Comparison of ENCODE assay signal across 19 cellular contexts in genomic region chr3:37216597-37217097, GRCh38.
"Had no signal": no experiment of that assay in that cellular context is flagged by ENCODE, and none has a peak within 500 bp of the region (broad histone marks: within the 10 kb centered on the region; RNA-seq: fewer than 3 reads in every experiment).

No MANE protein-coding gene starts in this region.

- H3K36me3 ChIP-seq: esophagus muscularis mucosa, SJSA1, suprapubic skin had no signal

- H3K27ac Mint-ChIP-seq: activated T-cell treated with anti-CD3 and anti-CD28 coated beads, Interleukin-2, amount 50 U/mL, for 72 hours; nephron; progenitor cell of endocrine pancreas; stimulated activated naive B cell treated with anti-CD40 and anti-IgM and Interleukin-4, amounts not matched to agents 10 μg/mL and 1 μg/mL and 100 μg/mL, for 72 hours; type B pancreatic cell had no signal

- H3K9me3 ChIP-seq: SJSA1, suprapubic skin had no signal

- DNase-seq: activated CD4-positive, alpha-beta T cell treated with anti-CD3 and anti-CD28 coated beads for 4 hours; activated naive CD4-positive, alpha-beta T cell; activated T-cell treated with anti-CD3 and anti-CD28 coated beads, Interleukin-2, amount 50 U/mL, for 72 hours; anterior cingulate cortex; glutamatergic neuron; mammary epithelial cell; occipital lobe; stimulated activated CD4-positive, alpha-beta T cell treated with anti-CD3 and anti-CD28 coated beads, Interleukin-1b, Interleukin-23, amount 100 ng/mL, for 48 hours; stimulated activated naive B cell treated with anti-CD40 and anti-IgM and Interleukin-4, amounts not matched to agents 10 μg/mL and 1 μg/mL and 100 μg/mL, for 72 hours; SW 1271; T1000 had no signal

- H3K27me3 Mint-ChIP-seq: progenitor cell of endocrine pancreas; stimulated activated naive B cell treated with anti-CD40 and anti-IgM and Interleukin-4, amounts not matched to agents 10 μg/mL and 1 μg/mL and 100 μg/mL, for 72 hours; type B pancreatic cell had no signal

- H3K36me3 Mint-ChIP-seq: stimulated activated naive B cell treated with anti-CD40 and anti-IgM and Interleukin-4, amounts not matched to agents 10 μg/mL and 1 μg/mL and 100 μg/mL, for 72 hours; type B pancreatic cell had no signal

- H3K4me1 Mint-ChIP-seq: stimulated activated naive B cell treated with anti-CD40 and anti-IgM and Interleukin-4, amounts not matched to agents 10 μg/mL and 1 μg/mL and 100 μg/mL, for 72 hours had no signal

- H3K4me3 ChIP-seq: esophagus muscularis mucosa, SJSA1, smooth muscle cell, suprapubic skin had no signal

- H3K27ac ChIP-seq: esophagus muscularis mucosa, SJSA1, suprapubic skin had no signal

- H3K27me3 ChIP-seq: esophagus muscularis mucosa, SJSA1, suprapubic skin had no signal

- H3K9me3 Mint-ChIP-seq: activated T-cell treated with anti-CD3 and anti-CD28 coated beads, Interleukin-2, amount 50 U/mL, for 72 hours; nephron; stimulated activated naive B cell treated with anti-CD40 and anti-IgM and Interleukin-4, amounts not matched to agents 10 μg/mL and 1 μg/mL and 100 μg/mL, for 72 hours; type B pancreatic cell had no signal

- H3K4me3 Mint-ChIP-seq: activated T-cell treated with anti-CD3 and anti-CD28 coated beads, Interleukin-2, amount 50 U/mL, for 72 hours; nephron; stimulated activated naive B cell treated with anti-CD40 and anti-IgM and Interleukin-4, amounts not matched to agents 10 μg/mL and 1 μg/mL and 100 μg/mL, for 72 hours; type B pancreatic cell had no signal

- ATAC-seq: right cardiac atrium; stimulated activated naive B cell treated with anti-CD40 and anti-IgM and Interleukin-4, amounts not matched to agents 10 μg/mL and 1 μg/mL and 100 μg/mL, for 72 hours had no signal
